In genomic region chr21:43585514-43585913, GRCh38 we compare ENCODE assay signal across 9 cellular contexts.
DNase-seq lines count a peak whose midpoint lies in the region; ATAC-seq and TF ChIP-seq lines count a peak whose summit lies in the region.
"Had no signal": no experiment of that assay in that cellular context is flagged by ENCODE, and none has a peak within 500 bp of the region (broad histone marks: within the 10 kb centered on the region; RNA-seq: fewer than 3 reads in every experiment).

No MANE protein-coding gene starts in this region.

- no peaks in the 10 kb centered on the region for H3K27me3 Mint-ChIP-seq in activated naive CD4-positive, alpha-beta T cell treated with anti-CD3 and anti-CD28 coated beads for 36 hours (ENCODE audit: low read depth)
- peaks cover 10% of the 10 kb centered on the region for H3K27me3 Mint-ChIP-seq in activated naive CD4-positive, alpha-beta T cell treated with anti-CD3 and anti-CD28 coated beads, Interleukin-2, amount 10 ng/mL, durations not matched to agents 7 days and 5 days
- no peaks in the 10 kb centered on the region for H3K27me3 Mint-ChIP-seq in osteocyte (ENCODE audit: unreplicated experiment)

- peaks cover 6% of the 10 kb centered on the region for H3K4me1 Mint-ChIP-seq in activated naive CD4-positive, alpha-beta T cell treated with anti-CD3 and anti-CD28 coated beads for 36 hours (ENCODE audit: low read depth)
- peaks cover 5% of the 10 kb centered on the region for H3K4me1 Mint-ChIP-seq in activated naive CD4-positive, alpha-beta T cell treated with anti-CD3 and anti-CD28 coated beads, Interleukin-2, amount 10 ng/mL, durations not matched to agents 7 days and 5 days
- peaks cover 49% of the 10 kb centered on the region for H3K4me1 Mint-ChIP-seq in osteocyte (ENCODE audit: unreplicated experiment)

- H3K4me3 Mint-ChIP-seq in activated naive CD4-positive, alpha-beta T cell treated with anti-CD3 and anti-CD28 coated beads for 36 hours, result no peak overlapping the region
- no peak overlapping the region for H3K4me3 Mint-ChIP-seq in activated naive CD4-positive, alpha-beta T cell treated with anti-CD3 and anti-CD28 coated beads, Interleukin-2, amount 10 ng/mL, durations not matched to agents 7 days and 5 days
- no peak overlapping the region for H3K4me3 Mint-ChIP-seq in osteocyte (ENCODE audit: unreplicated experiment)

- CTCF ChIA-PET in activated naive CD4-positive, alpha-beta T cell treated with anti-CD3 and anti-CD28 coated beads for 36 hours (lab: Charles Lee), result no interaction called here
- CTCF ChIA-PET in activated naive CD4-positive, alpha-beta T cell treated with anti-CD3 and anti-CD28 coated beads, Interleukin-2, amount 10 ng/mL, durations not matched to agents 7 days and 5 days (lab: Charles Lee), result no interaction called here

- WGBS in heart right ventricle, 2 donors, result 87 to 89% methylated on average over 4 of the region's 4 CpGs
- WGBS in aorta, 2 donors, result 90 to 92% methylated on average over 4 of the region's 4 CpGs
- WGBS in mesendoderm (ENCODE audit: extremely low coverage, insufficient coverage, low lambda C conversion rate), result no CpG with 5 or more reads among the region's 4 CpGs

- H3K56ac ChIP-seq in mesendoderm (ENCODE audit: low read length), result no peak overlapping the region

- ATAC-seq in heart right ventricle (peak in 2 of 8 donors; percentile 9 to 13), aorta (ENCODE audit: low FRiP score) (no peak), HG02885 (IDR thresholded peaks at IDR 0.05; ENCODE audit: poor library complexity, unreplicated experiment) (no peak)

- no peak overlapping the region for H4K5ac ChIP-seq in mesendoderm (ENCODE audit: low read length)

- no peaks in the 10 kb centered on the region for H3K9me3 Mint-ChIP-seq in activated naive CD4-positive, alpha-beta T cell treated with anti-CD3 and anti-CD28 coated beads for 36 hours
- no peaks in the 10 kb centered on the region for H3K9me3 Mint-ChIP-seq in activated naive CD4-positive, alpha-beta T cell treated with anti-CD3 and anti-CD28 coated beads, Interleukin-2, amount 10 ng/mL, durations not matched to agents 7 days and 5 days
- H3K9me3 Mint-ChIP-seq in osteocyte (ENCODE audit: unreplicated experiment), result no peaks in the 10 kb centered on the region

- TF ChIP-seq CTCF in heart right ventricle (IDR thresholded peaks at IDR 0.05), result no peak
- TF ChIP-seq CTCF in osteocyte (IDR thresholded peaks at IDR 0.05), result no peak

- no peak overlapping the region for H3K4me2 ChIP-seq in mesendoderm (ENCODE audit: low read length)

- H3K4me1 ChIP-seq in heart right ventricle (peaks cover 5 to 21% (median 18%) of the 10 kb centered on the region in 9 donors), aorta (ENCODE audit: control insufficient read depth in 1 of 2, insufficient read depth in 2 of 2, low read length in 2 of 2) (no peaks in the 10 kb centered on the region), mesendoderm (ENCODE audit: control insufficient read depth, low read depth, low read length) (peaks cover 4% of the 10 kb centered on the region)

- H2AK5ac ChIP-seq in mesendoderm (ENCODE audit: low read length), result no peak overlapping the region

- H3K79me2 ChIP-seq in mesendoderm (ENCODE audit: control insufficient read depth, insufficient read depth, low read length), result no peaks in the 10 kb centered on the region

- no peaks in the 10 kb centered on the region for H3K36me3 ChIP-seq in heart right ventricle
- no peaks in the 10 kb centered on the region for H3K36me3 ChIP-seq in aorta (ENCODE audit: control insufficient read depth in 1 of 2, insufficient read depth in 2 of 2, low read length in 1 of 2)
- H3K36me3 ChIP-seq in mesendoderm (ENCODE audit: control insufficient read depth, insufficient read depth, low read length), result no peaks in the 10 kb centered on the region

- no peak overlapping the region for H3K9ac ChIP-seq in mesendoderm (ENCODE audit: low read length)

- no peak overlapping the region for H3K23ac ChIP-seq in mesendoderm (ENCODE audit: low read length)

- no peak overlapping the region for H2BK15ac ChIP-seq in mesendoderm (replicated peaks; ENCODE audit: low read depth)

- no peak overlapping the region for H4K8ac ChIP-seq in mesendoderm (ENCODE audit: low read depth, low read length)

- H3K4ac ChIP-seq in mesendoderm (ENCODE audit: low read depth, low read length), result no peak overlapping the region

- no peak overlapping the region for H2BK5ac ChIP-seq in mesendoderm (ENCODE audit: low read length)

- H3K27me3 ChIP-seq in heart right ventricle, result no peaks in the 10 kb centered on the region
- no peaks in the 10 kb centered on the region for H3K27me3 ChIP-seq in aorta (ENCODE audit: control insufficient read depth in 1 of 2, insufficient read depth in 2 of 2, low read length in 1 of 2)
- no peaks in the 10 kb centered on the region for H3K27me3 ChIP-seq in mesendoderm (ENCODE audit: insufficient read depth, low read length, poor library complexity)

- no peak overlapping the region for H3K18ac ChIP-seq in mesendoderm (ENCODE audit: low read length)

- intact Hi-C loops in activated naive CD4-positive, alpha-beta T cell treated with anti-CD3 and anti-CD28 coated beads for 36 hours (cut with micrococcal nuclease), result no loop called here
- intact Hi-C loops in heart right ventricle (cut with DNase I), result no loop called here
- intact Hi-C loops in aorta (cut with DNase I), result no loop called here

- H3K27ac Mint-ChIP-seq in activated naive CD4-positive, alpha-beta T cell treated with anti-CD3 and anti-CD28 coated beads for 36 hours, result peak overlapping the region; percentile 30
- no peak overlapping the region for H3K27ac Mint-ChIP-seq in activated naive CD4-positive, alpha-beta T cell treated with anti-CD3 and anti-CD28 coated beads, Interleukin-2, amount 10 ng/mL, durations not matched to agents 7 days and 5 days
- H3K27ac Mint-ChIP-seq in osteocyte (ENCODE audit: unreplicated experiment), result peak overlapping the region; percentile 89

- H2BK120ac ChIP-seq in mesendoderm (ENCODE audit: low read depth, low read length), result no peak overlapping the region

- H3K9me3 ChIP-seq in heart right ventricle (no peaks in the 10 kb centered on the region), aorta (ENCODE audit: control insufficient read depth, low read length) (no peaks in the 10 kb centered on the region)

- H3K36me3 Mint-ChIP-seq in activated naive CD4-positive, alpha-beta T cell treated with anti-CD3 and anti-CD28 coated beads for 36 hours (ENCODE audit: low read depth), result no peaks in the 10 kb centered on the region
- H3K36me3 Mint-ChIP-seq in activated naive CD4-positive, alpha-beta T cell treated with anti-CD3 and anti-CD28 coated beads, Interleukin-2, amount 10 ng/mL, durations not matched to agents 7 days and 5 days, result no peaks in the 10 kb centered on the region
- H3K36me3 Mint-ChIP-seq in osteocyte (ENCODE audit: unreplicated experiment), result peaks cover 1% of the 10 kb centered on the region

- H3K4me3 ChIP-seq in heart right ventricle, result no peak overlapping the region
- no peak overlapping the region for H3K4me3 ChIP-seq in aorta (ENCODE audit: low read length in 2 of 2)
- H3K4me3 ChIP-seq in mesendoderm (ENCODE audit: low read length), result no peak overlapping the region

- no peak for DNase-seq in activated naive CD4-positive, alpha-beta T cell treated with anti-CD3 and anti-CD28 coated beads for 36 hours
- DNase-seq in activated naive CD4-positive, alpha-beta T cell treated with anti-CD3 and anti-CD28 coated beads, Interleukin-2, amount 10 ng/mL, durations not matched to agents 7 days and 5 days, result no peak
- DNase-seq in heart right ventricle, result no peak
- DNase-seq in osteocyte (ENCODE audit: extremely low spot score, unreplicated experiment), result no peak
- DNase-seq in aorta, result no peak
- no peak for DNase-seq in mesendoderm
- DNase-seq in GF-D8 (lab: John Stamatoyannopoulos, UW), result no peak

- H3K27ac ChIP-seq in heart right ventricle (peak overlapping the region; percentile 42 to 83 (median 60)), aorta (ENCODE audit: low read depth in 1 of 2, low read length in 2 of 2) (peak overlapping the region; percentile 80 to 87), mesendoderm (ENCODE audit: low read depth, low read length) (no peak overlapping the region)
- H3K27ac ChIP-seq: 22Rv1 had no signal

- no peaks in the 10 kb centered on the region for H3K79me1 ChIP-seq in mesendoderm (ENCODE audit: low read length)
